In genomic region chr12:53441040-53441833, GRCh38 we compare ENCODE assay signal across 8 cellular contexts. TPM values are rescaled to one million over a fixed set of nuclear protein-coding genes. Genes with fewer than 3 reads are reported as not detected.
DNase-seq lines count a peak whose midpoint lies in the region; ATAC-seq and TF ChIP-seq lines count a peak whose summit lies in the region.

A gene with protein sequence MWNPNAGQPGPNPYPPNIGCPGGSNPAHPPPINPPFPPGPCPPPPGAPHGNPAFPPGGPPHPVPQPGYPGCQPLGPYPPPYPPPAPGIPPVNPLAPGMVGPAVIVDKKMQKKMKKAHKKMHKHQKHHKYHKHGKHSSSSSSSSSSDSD (plus strand): TSS chr12:53441734. CDS start chr12:53442715, 981 bp downstream.

- 1% methylated on average over 30 to 31 of the region's 31 CpGs for WGBS in tibial nerve, 2 donors

- DNase-seq in NCI-H1417 treated with DMSO at 0.1 percent for 48 hours (lab: John Stamatoyannopoulos, UW) (peak; percentile 99), SW480 (ENCODE audit: low spot score) (peak; percentile 99), Right ventricle myocardium superior (peak; percentile 99), tibial nerve (ENCODE audit: low spot score in 2 of 2) (peak; percentile 98)
- peak; percentile 99 for DNase-seq in activated naive CD8-positive, alpha-beta T cell treated with anti-CD3 and anti-CD28 coated beads, Interleukin-2, amount 50 U/mL, for 24 hours

- peak within 1 kb of the TSS; percentile 97 for H3K4me2 ChIP-seq in parathyroid adenoma (ENCODE audit: low read length)

- TF ChIP-seq POLR2A in tibial nerve (IDR thresholded peaks at IDR 0.05) = peak; percentile 85 to 91

- intact Hi-C loops in Right ventricle myocardium superior (cut with DNase I) = no loop called here

- peaks cover 37% of the 10 kb centered on the region for H3K4me1 Mint-ChIP-seq in activated naive CD8-positive, alpha-beta T cell treated with anti-CD3 and anti-CD28 coated beads, Interleukin-2, amount 50 U/mL, for 24 hours

- H3K27me3 Mint-ChIP-seq in activated naive CD8-positive, alpha-beta T cell treated with anti-CD3 and anti-CD28 coated beads, Interleukin-2, amount 50 U/mL, for 24 hours = no peaks in the 10 kb centered on the region

- TF ChIP-seq EP300 in tibial nerve (IDR thresholded peaks at IDR 0.05) = peak; percentile 30 to 96

- TF ChIP-seq CTCF in GM12872 (IDR thresholded peaks at IDR 0.05; ENCODE audit: insufficient read depth, low read depth, low read length) (0 out of 3 replicates have a peak, but pooled peaks have one; percentile 1), parathyroid adenoma (IDR thresholded peaks at IDR 0.05) (no peak), tibial nerve (IDR thresholded peaks at IDR 0.05) (no peak)

- H3K27ac ChIP-seq in parathyroid adenoma = peak within 1 kb of the TSS; percentile 87
- H3K27ac ChIP-seq in tibial nerve = peak within 1 kb of the TSS; percentile 74 to 92 (median 90)

- peak within 1 kb of the TSS; percentile 56 for H3K9ac ChIP-seq in parathyroid adenoma

- no peaks in the 10 kb centered on the region for H3K79me2 ChIP-seq in parathyroid adenoma

- H3K4me3 Mint-ChIP-seq in activated naive CD8-positive, alpha-beta T cell treated with anti-CD3 and anti-CD28 coated beads, Interleukin-2, amount 50 U/mL, for 24 hours = peak within 1 kb of the TSS; percentile 94

- no peaks in the 10 kb centered on the region for H3K9me3 Mint-ChIP-seq in activated naive CD8-positive, alpha-beta T cell treated with anti-CD3 and anti-CD28 coated beads, Interleukin-2, amount 50 U/mL, for 24 hours

- no peaks in the 10 kb centered on the region for H3K27me3 ChIP-seq in parathyroid adenoma (ENCODE audit: control insufficient read depth, insufficient read depth, low read length)
- H3K27me3 ChIP-seq in tibial nerve = no peaks in the 10 kb centered on the region

- peak within 1 kb of the TSS; percentile 80 for H2AFZ ChIP-seq in parathyroid adenoma

- H3K36me3 Mint-ChIP-seq in activated naive CD8-positive, alpha-beta T cell treated with anti-CD3 and anti-CD28 coated beads, Interleukin-2, amount 50 U/mL, for 24 hours (ENCODE audit: low read depth) = peaks cover 27% of the 10 kb centered on the region

- H3K4me1 ChIP-seq in parathyroid adenoma (peaks cover 3% of the 10 kb centered on the region), tibial nerve (peaks cover 0 to 41% (median 12%) of the 10 kb centered on the region in 4 donors)

- no peaks in the 10 kb centered on the region for H3K9me3 ChIP-seq in parathyroid adenoma (ENCODE audit: control insufficient read depth, low read length)
- H3K9me3 ChIP-seq in tibial nerve = no peaks in the 10 kb centered on the region

- ATAC-seq in HG02763 (IDR thresholded peaks at IDR 0.05; ENCODE audit: unreplicated experiment) (peak; percentile 98), Right ventricle myocardium superior (ENCODE audit: poor library complexity) (peak; percentile 99)
- ATAC-seq in activated naive CD8-positive, alpha-beta T cell treated with anti-CD3 and anti-CD28 coated beads, Interleukin-2, amount 50 U/mL, for 24 hours = peak; percentile 100

- no peaks in the 10 kb centered on the region for H3K36me3 ChIP-seq in parathyroid adenoma (ENCODE audit: control insufficient read depth, insufficient read depth, low read length)
- H3K36me3 ChIP-seq in tibial nerve = peaks cover 0 to 28% (median 3%) of the 10 kb centered on the region in 3 donors

- H3K4me3 ChIP-seq in parathyroid adenoma (ENCODE audit: low read depth, low read length) = peak within 1 kb of the TSS; percentile 99
- H3K4me3 ChIP-seq in tibial nerve = peak within 1 kb of the TSS; percentile 53 to 87 (median 66)

- H3K27ac Mint-ChIP-seq in activated naive CD8-positive, alpha-beta T cell treated with anti-CD3 and anti-CD28 coated beads, Interleukin-2, amount 50 U/mL, for 24 hours = peak within 1 kb of the TSS; percentile 90

RNA-seq across cellular contexts. Expression of the gene that starts here (rescaled TPM):
- 46.0 TPM for total RNA-seq in Right ventricle myocardium superior
- total RNA-seq in tibial nerve = 100 to 1,000 TPM in 1 of 4 donors, 10 to 100 TPM in 3; 54.6 to 125 (median 57.0) TPM

Comparison
In these comparisons a context has a peak if more than half of its experiments do, and no peak if none do; other contexts are left out.
1. Peak in every context shown above with its lines: DNase-seq, ATAC-seq, H3K4me3 ChIP-seq and H3K27ac ChIP-seq.